In genomic region chr4:3407171-3407771, GRCh38 we compare ENCODE assay signal across 28 cellular contexts. TPM values are rescaled to one million over a fixed set of nuclear protein-coding genes. Genes with fewer than 3 reads are reported as not detected.
DNase-seq lines count a peak whose midpoint lies in the region; ATAC-seq and TF ChIP-seq lines count a peak whose summit lies in the region.
"Had no signal": no experiment of that assay in that cellular context is flagged by ENCODE, and none has a peak within 500 bp of the region (broad histone marks: within the 10 kb centered on the region; RNA-seq: fewer than 3 reads in every experiment).

No MANE protein-coding gene starts in this region.

- peaks cover 28% of the 10 kb centered on the region for H3K36me3 Mint-ChIP-seq in endothelial cell (ENCODE audit: low read depth, unreplicated experiment)
- H3K36me3 Mint-ChIP-seq in neural crest cell (ENCODE audit: low read depth): peaks cover 18% of the 10 kb centered on the region
- H3K36me3 Mint-ChIP-seq: activated naive CD8-positive, alpha-beta T cell treated with anti-CD3 and anti-CD28 coated beads for 36 hours; T-cell had no signal

- H3K4me1 Mint-ChIP-seq in endothelial cell (ENCODE audit: unreplicated experiment): peaks cover 5% of the 10 kb centered on the region
- peaks cover 45% of the 10 kb centered on the region for H3K4me1 Mint-ChIP-seq in neural crest cell
- H3K4me1 Mint-ChIP-seq: activated naive CD8-positive, alpha-beta T cell treated with anti-CD3 and anti-CD28 coated beads for 36 hours; T-cell had no signal

- H3K27ac Mint-ChIP-seq in endothelial cell (ENCODE audit: unreplicated experiment): peak overlapping the region; percentile 57
- peak overlapping the region; percentile 31 for H3K27ac Mint-ChIP-seq in neural crest cell (ENCODE audit: unreplicated experiment)
- H3K27ac Mint-ChIP-seq: activated naive CD8-positive, alpha-beta T cell treated with anti-CD3 and anti-CD28 coated beads for 36 hours; activated T-cell treated with anti-CD3 and anti-CD28 coated beads, Interleukin-2, amount 50 U/mL, for 72 hours; T-cell had no signal

- H3K4me3 Mint-ChIP-seq in endothelial cell (ENCODE audit: unreplicated experiment) (no peak overlapping the region), neural crest cell (no peak overlapping the region)
- H3K4me3 Mint-ChIP-seq: activated naive CD8-positive, alpha-beta T cell treated with anti-CD3 and anti-CD28 coated beads for 36 hours; activated T-cell treated with anti-CD3 and anti-CD28 coated beads, Interleukin-2, amount 50 U/mL, for 72 hours; T-cell had no signal

- H3K27ac ChIP-seq in heart right ventricle (no peak overlapping the region), upper lobe of right lung (no peak overlapping the region)
- H3K27ac ChIP-seq: BLaER1 treated with 17β-estradiol and CSF1 and Interleukin-3, amounts not matched to agents 10 nM and 100 nM; lower lobe of right lung; thoracic aorta; vagina had no signal

- 91 to 92% methylated on average over 30 of the region's 30 CpGs for WGBS in heart right ventricle, 2 donors

- TF ChIP-seq CTCF in heart right ventricle (IDR thresholded peaks at IDR 0.05): no peak
- TF ChIP-seq CTCF in endothelial cell (IDR thresholded peaks at IDR 0.05; ENCODE audit: unreplicated experiment): no peak
- TF ChIP-seq CTCF in neural crest cell (conservative IDR thresholded peaks at IDR 0.05): no peak
- no peak for TF ChIP-seq CTCF in upper lobe of right lung (IDR thresholded peaks at IDR 0.05)

- peaks cover 0 to 13% (median 7%) of the 10 kb centered on the region in 9 donors for H3K4me1 ChIP-seq in heart right ventricle
- H3K4me1 ChIP-seq in upper lobe of right lung: no peaks in the 10 kb centered on the region
- H3K4me1 ChIP-seq: Caco-2 had no signal

- intact Hi-C loops in cardiac septum (cut with DNase I): no loop called here
- intact Hi-C loops in heart right ventricle (cut with DNase I): no loop called here
- intact Hi-C loops in upper lobe of right lung (cut with DNase I): no loop called here

- no peak overlapping the region for H3K4me3 ChIP-seq in heart right ventricle
- no peak overlapping the region for H3K4me3 ChIP-seq in upper lobe of right lung
- H3K4me3 ChIP-seq: BLaER1 treated with 17β-estradiol and CSF1 and Interleukin-3, amounts not matched to agents 10 nM and 100 nM; lower lobe of right lung; mucosa of descending colon; thoracic aorta; vagina had no signal

- H3K27me3 Mint-ChIP-seq in endothelial cell (ENCODE audit: unreplicated experiment): peaks cover 5% of the 10 kb centered on the region
- no peaks in the 10 kb centered on the region for H3K27me3 Mint-ChIP-seq in neural crest cell (ENCODE audit: low read depth)
- H3K27me3 Mint-ChIP-seq: activated naive CD8-positive, alpha-beta T cell treated with anti-CD3 and anti-CD28 coated beads for 36 hours; T-cell had no signal

- no peaks in the 10 kb centered on the region for H3K27me3 ChIP-seq in heart right ventricle
- no peaks in the 10 kb centered on the region for H3K27me3 ChIP-seq in upper lobe of right lung
- H3K27me3 ChIP-seq: BLaER1 treated with 17β-estradiol and CSF1 and Interleukin-3, amounts not matched to agents 10 nM and 100 nM; vagina had no signal

- H3K36me3 ChIP-seq in heart right ventricle (no peaks in the 10 kb centered on the region), upper lobe of right lung (no peaks in the 10 kb centered on the region)
- H3K36me3 ChIP-seq: lower lobe of right lung, thoracic aorta, vagina had no signal

- H3K9me3 Mint-ChIP-seq in endothelial cell (ENCODE audit: unreplicated experiment): no peaks in the 10 kb centered on the region
- peaks cover 4% of the 10 kb centered on the region for H3K9me3 Mint-ChIP-seq in neural crest cell
- H3K9me3 Mint-ChIP-seq: activated naive CD8-positive, alpha-beta T cell treated with anti-CD3 and anti-CD28 coated beads for 36 hours; activated T-cell treated with anti-CD3 and anti-CD28 coated beads, Interleukin-2, amount 50 U/mL, for 72 hours; T-cell had no signal

- DNase-seq in cardiac septum (ENCODE audit: low spot score) (peak; percentile 68), heart right ventricle (no peak), endothelial cell (ENCODE audit: low spot score) (no peak), neural crest cell (ENCODE audit: low read depth, low spot score) (no peak), upper lobe of right lung (peak; percentile 42), T-helper 2 cell (no peak), NCI-H774 (lab: John Stamatoyannopoulos, UW) (no peak), OCI-M2 (lab: John Stamatoyannopoulos, UW; ENCODE audit: unreplicated experiment) (no peak)
- DNase-seq: activated CD4-positive, alpha-beta T cell treated with anti-CD3 and anti-CD28 coated beads for 4 hours; activated naive CD8-positive, alpha-beta T cell treated with anti-CD3 and anti-CD28 coated beads for 36 hours; activated T-cell treated with anti-CD3 and anti-CD28 coated beads, Interleukin-2, amount 50 U/mL, for 72 hours; cerebellar nuclear complex; DMS79; HCEC 1CT; lower lobe of right lung; mucosa of descending colon; NCI-H1436 treated with DMSO at 0.1 percent for 48 hours; NCI-H510A treated with DMSO at 0.1 percent for 48 hours; SIG-M5; stimulated activated CD4-positive, alpha-beta T cell treated with anti-CD3 and anti-CD28 coated beads, Interleukin-4, amount 100 ng/mL, for 4 hours; stimulated activated naive CD4-positive, alpha-beta T cell; T-cell had no signal

- H3K9me3 ChIP-seq in heart right ventricle: peaks cover 0 to 9% (median 0%) of the 10 kb centered on the region in 11 donors
- H3K9me3 ChIP-seq in upper lobe of right lung: no peaks in the 10 kb centered on the region
- H3K9me3 ChIP-seq: Caco-2, lower lobe of right lung, mucosa of descending colon, thoracic aorta, vagina had no signal

- ATAC-seq in heart right ventricle (no peak), upper lobe of right lung (no peak)
- ATAC-seq: activated T-cell treated with anti-CD3 and anti-CD28 coated beads, Interleukin-2, amount 50 U/mL, for 72 hours; lower lobe of right lung; mucosa of descending colon; T-cell had no signal

RNA-seq across cellular contexts. Expression of gene HGFAC, which starts 34.5 kb away (rescaled TPM):
- 0.38 TPM for total RNA-seq in cardiac septum
- under 1 TPM in 6 of 10 donors, not detected in 4; 0.15 to 0.59 (median 0.36) TPM for total RNA-seq in heart right ventricle
- 1 to 10 TPM; 1.0 to 1.1 TPM for polyA plus RNA-seq in heart right ventricle
- total RNA-seq in endothelial cell (ENCODE audit: unreplicated experiment): 2.4 TPM
- total RNA-seq in neural crest cell: 1.3 and 1.6 TPM in 2 replicates
- total RNA-seq in upper lobe of right lung: 1.2 TPM
- total RNA-seq: activated naive CD8-positive, alpha-beta T cell treated with anti-CD3 and anti-CD28 coated beads for 36 hours; epithelial cell of proximal tubule; vagina had no signal

RNA-seq across cellular contexts. Expression of gene DOK7, which starts 55.8 kb away (rescaled TPM):
- total RNA-seq in cardiac septum (62.7 TPM), heart right ventricle (10 to 100 TPM; 30.3 to 60.0 (median 37.2) TPM), endothelial cell (ENCODE audit: unreplicated experiment) (0.69 TPM), neural crest cell (0.16 TPM in 1 of 2 replicates, not detected in the other), upper lobe of right lung (3.6 TPM)
- 10 to 100 TPM; 61.5 to 89.7 TPM for polyA plus RNA-seq in heart right ventricle
- total RNA-seq: activated naive CD8-positive, alpha-beta T cell treated with anti-CD3 and anti-CD28 coated beads for 36 hours; activated T-cell treated with anti-CD3 and anti-CD28 coated beads, Interleukin-2, amount 50 U/mL, for 72 hours; astrocyte had no signal

Comparison
In these comparisons a context has a peak if more than half of its experiments do, and no peak if none do; other contexts are left out.
1. DNase-seq: peak in cardiac septum (single experiment) and upper lobe of right lung (single experiment); none in heart right ventricle (0 of 2), endothelial cell (single experiment), neural crest cell (single experiment), T-helper 2 cell (0 of 5), NCI-H774 (single experiment) and OCI-M2 (single experiment).